In the genomic region with DNA sequence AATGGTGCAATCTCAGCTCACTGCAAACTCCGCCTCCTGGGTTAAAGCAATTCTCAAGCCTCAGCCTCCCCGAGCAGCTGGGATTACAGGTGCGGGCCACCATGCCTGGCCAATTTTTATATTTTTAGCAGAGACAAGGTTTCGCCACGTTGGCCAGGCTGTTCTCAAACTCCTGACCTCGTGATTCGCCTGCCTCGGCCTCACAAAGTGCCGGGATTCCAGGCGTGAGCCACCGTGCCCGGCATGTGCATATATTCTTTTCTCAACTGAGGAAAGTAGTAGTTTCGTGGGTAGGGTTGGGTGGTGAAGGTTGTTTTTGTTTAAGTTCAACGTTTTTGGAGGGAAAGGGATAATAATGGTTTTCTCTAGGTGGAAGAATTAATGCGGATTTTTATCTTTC, we compare ENCODE assay signal across 20 cellular contexts.
DNase-seq lines count a peak whose midpoint lies in the region; ATAC-seq and TF ChIP-seq lines count a peak whose summit lies in the region.
"Had no signal": no experiment of that assay in that cellular context is flagged by ENCODE, and none has a peak within 500 bp of the region (broad histone marks: within the 10 kb centered on the region; RNA-seq: fewer than 3 reads in every experiment).

No MANE protein-coding gene starts in this region.

- H3K27ac ChIP-seq in H9 (ENCODE audit: insufficient read length, low read depth, low read length) (no peak overlapping the region), PC-9 (peak overlapping the region; percentile 92), epithelial cell of prostate (peak overlapping the region; percentile 76), gastrocnemius medialis (no peak overlapping the region)

- DNase-seq in H9 = peak; percentile 23
- DNase-seq in PC-9 = no peak
- DNase-seq in epithelial cell of prostate (ENCODE audit: low read depth, low spot score) = no peak
- DNase-seq in gastrocnemius medialis = peak; percentile 12 to 35
- DNase-seq in left lobe of liver (ENCODE audit: low spot score) = no peak
- DNase-seq in pons (ENCODE audit: low spot score) = no peak
- DNase-seq in GM20000 (ENCODE audit: low spot score) = no peak
- DNase-seq: CD4-positive, CD25-positive, alpha-beta regulatory T cell; CD8-positive, alpha-beta memory T cell; COR-L47; DMS 273 treated with DMSO at 0.1 percent for 48 hours; DMS53; DND-41; EL; GOT3 had no signal

- no peaks in the 10 kb centered on the region for H3K23me2 ChIP-seq in H9 (ENCODE audit: insufficient read length, low read depth, low read length, poor library complexity, severe bottlenecking)

- H2AFZ ChIP-seq in H9 (ENCODE audit: low read length) (no peak overlapping the region), PC-9 (no peak overlapping the region)

- H3K36me3 ChIP-seq in PC-9 (ENCODE audit: low read depth) (no peaks in the 10 kb centered on the region), gastrocnemius medialis (no peaks in the 10 kb centered on the region)
- H3K36me3 ChIP-seq: HAP-1 had no signal

- H3K9me3 Mint-ChIP-seq in H9 = peaks cover 0 to 2% of the 10 kb centered on the region in 2 experiments; a peak in 2 of 5 replicates

- no peaks in the 10 kb centered on the region for H3K27me3 ChIP-seq in H9 (ENCODE audit: insufficient read depth, low read length)
- no peaks in the 10 kb centered on the region for H3K27me3 ChIP-seq in PC-9 (ENCODE audit: insufficient read depth, low read depth)
- no peaks in the 10 kb centered on the region for H3K27me3 ChIP-seq in gastrocnemius medialis

- H3K4me2 ChIP-seq in H9 (ENCODE audit: insufficient read depth, insufficient read length, low read length) (no peak overlapping the region), PC-9 (peak overlapping the region; percentile 51; the same call in 1 of the 2 replicates)

- H2BK20ac ChIP-seq in H9 (ENCODE audit: low read depth, low read length, poor library complexity, severe bottlenecking) = no peak overlapping the region

- CTCF ChIA-PET in PC-9 (lab: Charles Lee) = no interaction called here

- no peaks in the 10 kb centered on the region for H3K4me1 ChIP-seq in H9 (ENCODE audit: insufficient read depth, low read length)
- peaks cover 58% of the 10 kb centered on the region for H3K4me1 ChIP-seq in PC-9 (replicated peaks; ENCODE audit: insufficient read depth)
- H3K4me1 ChIP-seq in gastrocnemius medialis = peaks cover 0 to 6% of the 10 kb centered on the region in 2 donors
- H3K4me1 ChIP-seq: HAP-1 had no signal

- no TSS peak for BruUV-seq in PC-9 (replicated peaks; lab: Mats Ljungman, UMichigan)

- WGBS in H9 (ENCODE audit: extremely low coverage, insufficient read length, low lambda C conversion rate) = 100% methylated on average over 2 of the region's 15 CpGs

- no peak overlapping the region for H2AK5ac ChIP-seq in H9 (ENCODE audit: insufficient read length, low read length)

- intact Hi-C loops in PC-9 (cut with micrococcal nuclease; ENCODE audit: unreplicated experiment) = loop anchor here (1.0 to 2.0 kb wide), 2 partner anchors 41 to 61 kb away; no protein-coding TSS in a partner anchor
- intact Hi-C loops in gastrocnemius medialis (cut with DNase I; ENCODE audit: low total_unique reads) = no loop called here

- no peak overlapping the region for H3K27ac Mint-ChIP-seq in H9
- H3K27ac Mint-ChIP-seq: B cell; CD4-positive, CD25-positive, alpha-beta regulatory T cell had no signal

- H3F3A ChIP-seq in PC-9 (ENCODE audit: insufficient read depth, low read depth) = peaks cover 33% of the 10 kb centered on the region

- no peak overlapping the region for H4K91ac ChIP-seq in H9 (ENCODE audit: insufficient read length, low read depth, low read length)

- H4K20me1 ChIP-seq in H9 (ENCODE audit: control insufficient read depth, insufficient read depth, insufficient read length) = no peaks in the 10 kb centered on the region
- H4K20me1 ChIP-seq in PC-9 (ENCODE audit: insufficient read depth) = no peaks in the 10 kb centered on the region

- no peak overlapping the region for H3K18ac ChIP-seq in H9 (ENCODE audit: insufficient read length, low read depth, low read length)

- no peak overlapping the region for H2BK12ac ChIP-seq in H9 (ENCODE audit: insufficient read length, low read depth, low read length)

- no peak overlapping the region for H4K8ac ChIP-seq in H9 (replicated peaks; ENCODE audit: insufficient read length, low read depth, low read length)

- H3K4me3 ChIP-seq in PC-9 (no peak overlapping the region), gastrocnemius medialis (no peak overlapping the region)
- H3K4me3 ChIP-seq: GM12878, HAP-1, K562 had no signal

- H3K9ac ChIP-seq in H9 (ENCODE audit: extremely low read depth, insufficient read length, low read length) = no peak overlapping the region

- in situ Hi-C loops in gastrocnemius medialis (cut with MboI; ENCODE audit: low sequenced_read_pairs in 4 of 4) = loop anchor here in 1 of 4 donors (10.0 kb wide), 1 partner anchor 201 kb away; no protein-coding TSS in a partner anchor

- H3K79me1 ChIP-seq in H9 (ENCODE audit: insufficient read depth, low read depth, low read length, poor library complexity, severe bottlenecking) = no peaks in the 10 kb centered on the region

- no peak overlapping the region for H2BK15ac ChIP-seq in H9 (ENCODE audit: low read depth, low read length)

- H2BK120ac ChIP-seq in H9 (ENCODE audit: low read depth, low read length, poor library complexity, severe bottlenecking) = no peak overlapping the region

- no peaks in the 10 kb centered on the region for H3K36me3 Mint-ChIP-seq in H9 (ENCODE audit: insufficient read depth in 1 of 3, low read depth in 3 of 3)
- H3K36me3 Mint-ChIP-seq: CD4-positive, CD25-positive, alpha-beta regulatory T cell had no signal

- no peak overlapping the region for H2BK5ac ChIP-seq in H9 (ENCODE audit: insufficient read length, low read length)

- H3T11ph ChIP-seq in H9 (ENCODE audit: low read length) = no peak overlapping the region

- no peak overlapping the region for H3K4ac ChIP-seq in H9 (ENCODE audit: low read depth, low read length)

- POLR2A ChIA-PET in PC-9 (lab: Charles Lee; ENCODE audit: unreplicated experiment) = interaction anchor here (1.6 kb wide), 1 partner anchor 8 kb away, joined by 9 read pairs; no protein-coding TSS in a partner anchor

- no peak overlapping the region for H3K23ac ChIP-seq in H9 (ENCODE audit: insufficient read length, low read depth, low read length)

- no peaks in the 10 kb centered on the region for H3K79me2 ChIP-seq in H9 (ENCODE audit: insufficient read depth, low read length)
- no peaks in the 10 kb centered on the region for H3K79me2 ChIP-seq in PC-9 (ENCODE audit: low read depth)

- H3K9me3 ChIP-seq in H9 (ENCODE audit: control insufficient read depth, low read depth, low read length) = no peaks in the 10 kb centered on the region
- H3K9me3 ChIP-seq in PC-9 (ENCODE audit: insufficient read depth, low read depth) = peaks cover under 1% of the 10 kb centered on the region; the same call in 1 of the 2 replicates
- H3K9me3 ChIP-seq in gastrocnemius medialis = no peaks in the 10 kb centered on the region
- H3K9me3 ChIP-seq: HAP-1 had no signal

- no peaks in the 10 kb centered on the region for H3K4me1 Mint-ChIP-seq in H9
- H3K4me1 Mint-ChIP-seq: B cell; CD4-positive, CD25-positive, alpha-beta regulatory T cell; CD8-positive, alpha-beta memory T cell had no signal

- H3K4me3 Mint-ChIP-seq in H9 = no peak overlapping the region
- H3K4me3 Mint-ChIP-seq: B cell; CD4-positive, CD25-positive, alpha-beta regulatory T cell; CD8-positive, alpha-beta memory T cell had no signal

- no peaks in the 10 kb centered on the region for H3K9me2 ChIP-seq in PC-9 (ENCODE audit: insufficient read depth)

- TF ChIP-seq POLR2A in gastrocnemius medialis (IDR thresholded peaks at IDR 0.05) = no peak

- TF ChIP-seq CTCF in H9 (conservative IDR thresholded peaks at IDR 0.05) = no peak
- TF ChIP-seq CTCF in PC-9 (conservative IDR thresholded peaks at IDR 0.05) = no peak
- no peak for TF ChIP-seq CTCF in gastrocnemius medialis (IDR thresholded peaks at IDR 0.05 in 4 of 5, conservative IDR thresholded peaks at IDR 0.05 in 1 of 5)
- TF ChIP-seq CTCF in GM20000 (IDR thresholded peaks at IDR 0.05; ENCODE audit: extremely low read depth, missing control alignments) = no peak

- no peak overlapping the region for H3K14ac ChIP-seq in H9 (ENCODE audit: insufficient read depth, low read length)

- no peak overlapping the region for H3K56ac ChIP-seq in H9 (ENCODE audit: insufficient read length, low read depth, low read length)

- H4K5ac ChIP-seq in H9 (ENCODE audit: insufficient read length, low read depth, low read length) = no peak overlapping the region

- ATAC-seq in gastrocnemius medialis = peak in 1 of 2 donors; percentile 8
- ATAC-seq in left lobe of liver = no peak
- ATAC-seq in GM19455 (IDR thresholded peaks at IDR 0.05; ENCODE audit: unreplicated experiment) = no peak
- ATAC-seq: GM12878, K562 had no signal

- H3K27me3 Mint-ChIP-seq in H9 (ENCODE audit: low read depth) = peaks cover 3% of the 10 kb centered on the region; the same call in 1 of the 2 replicates

Comparison
In these comparisons a context has a peak if more than half of its experiments do, and no peak if none do; other contexts are left out.
1. DNase-seq: peak in H9 (single experiment) and gastrocnemius medialis (2 of 2); none in PC-9 (0 of 2), epithelial cell of prostate (single experiment), left lobe of liver (single experiment), pons (single experiment) and GM20000 (single experiment).
2. H3K27ac ChIP-seq: peak in PC-9 (single experiment) and epithelial cell of prostate (single experiment); none in H9 (single experiment) and gastrocnemius medialis (0 of 4).